ENCODE assay signal across 1 cellular context in the genomic region with DNA sequence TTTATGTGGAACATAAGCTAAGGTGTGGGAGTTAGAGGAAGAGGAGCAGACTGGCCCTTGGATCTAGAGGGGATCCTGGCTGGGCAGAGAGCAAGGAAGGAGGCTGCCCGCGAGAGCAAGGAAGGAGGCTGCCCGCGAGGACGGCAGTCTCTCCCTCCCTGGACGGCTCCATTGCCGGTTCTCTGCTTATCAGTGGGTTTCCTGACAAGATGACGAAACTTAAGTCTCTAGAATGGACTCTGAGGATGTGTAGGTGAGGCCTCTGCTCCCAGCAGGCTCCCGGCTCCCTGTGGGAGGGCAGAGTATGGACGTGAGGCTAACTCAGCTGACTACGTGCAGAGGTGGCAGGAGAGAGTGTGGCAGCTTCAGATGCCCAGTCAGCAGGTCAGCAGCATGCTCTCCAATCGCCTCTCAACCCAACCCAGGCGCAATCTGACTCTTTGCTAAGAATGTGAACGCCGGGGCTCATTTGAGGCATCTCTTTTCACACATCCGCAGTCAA.
TF ChIP-seq lines count a peak whose summit lies in the region.

No MANE protein-coding gene starts in this region.

TF ChIP-seq in K562, 482 proteins besides CTCF, POLR2A, EP300 and RAD21 (continued from another document and continues in another):
- no peak for TF ChIP-seq GABPA (tag; conservative IDR thresholded peaks at IDR 0.05; ENCODE audit: low read depth)
- no peak for TF ChIP-seq RBM25 (IDR thresholded peaks at IDR 0.05; ENCODE audit: low read depth, low read length, severe bottlenecking)
- TF ChIP-seq MNT (conservative IDR thresholded peaks at IDR 0.05) = no peak
- TF ChIP-seq ZNF197 (CRISPR knock-in tag; IDR thresholded peaks at IDR 0.05; ENCODE audit: low read depth) = no peak
- TF ChIP-seq RCOR1 (IDR thresholded peaks at IDR 0.05; ENCODE audit: borderline replicate concordance in 1 of 2, low read depth in 2 of 2, low read length in 2 of 2) = peak in 1 of 2 experiments; percentile 56; a peak in 1 of 4 replicates
- TF ChIP-seq TEAD2 (tag; IDR thresholded peaks at IDR 0.05) = no peak
- TF ChIP-seq SRF (CRISPR knock-in tag; IDR thresholded peaks at IDR 0.05) = peak in 1 of 2 experiments; percentile 89; a peak in 1 of 4 replicates
- TF ChIP-seq, protein P1, sequence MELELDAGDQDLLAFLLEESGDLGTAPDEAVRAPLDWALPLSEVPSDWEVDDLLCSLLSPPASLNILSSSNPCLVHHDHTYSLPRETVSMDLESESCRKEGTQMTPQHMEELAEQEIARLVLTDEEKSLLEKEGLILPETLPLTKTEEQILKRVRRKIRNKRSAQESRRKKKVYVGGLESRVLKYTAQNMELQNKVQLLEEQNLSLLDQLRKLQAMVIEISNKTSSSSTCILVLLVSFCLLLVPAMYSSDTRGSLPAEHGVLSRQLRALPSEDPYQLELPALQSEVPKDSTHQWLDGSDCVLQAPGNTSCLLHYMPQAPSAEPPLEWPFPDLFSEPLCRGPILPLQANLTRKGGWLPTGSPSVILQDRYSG (tag; conservative IDR thresholded peaks at IDR 0.05; ENCODE audit: low read depth) = no peak
- no peak for TF ChIP-seq SRSF7 (optimal IDR thresholded peaks at IDR 0.05; ENCODE audit: low read depth, low read length)
- TF ChIP-seq ZNF507 (tag; conservative IDR thresholded peaks at IDR 0.05) = no peak
- peak; percentile 79 for TF ChIP-seq SMAD4 (CRISPR knock-in tag; conservative IDR thresholded peaks at IDR 0.05)
- TF ChIP-seq NFIC (IDR thresholded peaks at IDR 0.05) = peak; percentile 25; the same call in 1 of the 2 replicates
- peak; percentile 51 for TF ChIP-seq POLR2G (IDR thresholded peaks at IDR 0.05; ENCODE audit: low read depth, low read length)
- TF ChIP-seq TCF7L2 (IDR thresholded peaks at IDR 0.05; ENCODE audit: low read depth, low read length) = no peak
- TF ChIP-seq, protein P2, sequence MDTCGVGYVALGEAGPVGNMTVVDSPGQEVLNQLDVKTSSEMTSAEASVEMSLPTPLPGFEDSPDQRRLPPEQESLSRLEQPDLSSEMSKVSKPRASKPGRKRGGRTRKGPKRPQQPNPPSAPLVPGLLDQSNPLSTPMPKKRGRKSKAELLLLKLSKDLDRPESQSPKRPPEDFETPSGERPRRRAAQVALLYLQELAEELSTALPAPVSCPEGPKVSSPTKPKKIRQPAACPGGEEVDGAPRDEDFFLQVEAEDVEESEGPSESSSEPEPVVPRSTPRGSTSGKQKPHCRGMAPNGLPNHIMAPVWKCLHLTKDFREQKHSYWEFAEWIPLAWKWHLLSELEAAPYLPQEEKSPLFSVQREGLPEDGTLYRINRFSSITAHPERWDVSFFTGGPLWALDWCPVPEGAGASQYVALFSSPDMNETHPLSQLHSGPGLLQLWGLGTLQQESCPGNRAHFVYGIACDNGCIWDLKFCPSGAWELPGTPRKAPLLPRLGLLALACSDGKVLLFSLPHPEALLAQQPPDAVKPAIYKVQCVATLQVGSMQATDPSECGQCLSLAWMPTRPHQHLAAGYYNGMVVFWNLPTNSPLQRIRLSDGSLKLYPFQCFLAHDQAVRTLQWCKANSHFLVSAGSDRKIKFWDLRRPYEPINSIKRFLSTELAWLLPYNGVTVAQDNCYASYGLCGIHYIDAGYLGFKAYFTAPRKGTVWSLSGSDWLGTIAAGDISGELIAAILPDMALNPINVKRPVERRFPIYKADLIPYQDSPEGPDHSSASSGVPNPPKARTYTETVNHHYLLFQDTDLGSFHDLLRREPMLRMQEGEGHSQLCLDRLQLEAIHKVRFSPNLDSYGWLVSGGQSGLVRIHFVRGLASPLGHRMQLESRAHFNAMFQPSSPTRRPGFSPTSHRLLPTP (IDR thresholded peaks at IDR 0.05; ENCODE audit: borderline replicate concordance, extremely low read depth, insufficient read length) = no peak
- TF ChIP-seq, protein P3, sequence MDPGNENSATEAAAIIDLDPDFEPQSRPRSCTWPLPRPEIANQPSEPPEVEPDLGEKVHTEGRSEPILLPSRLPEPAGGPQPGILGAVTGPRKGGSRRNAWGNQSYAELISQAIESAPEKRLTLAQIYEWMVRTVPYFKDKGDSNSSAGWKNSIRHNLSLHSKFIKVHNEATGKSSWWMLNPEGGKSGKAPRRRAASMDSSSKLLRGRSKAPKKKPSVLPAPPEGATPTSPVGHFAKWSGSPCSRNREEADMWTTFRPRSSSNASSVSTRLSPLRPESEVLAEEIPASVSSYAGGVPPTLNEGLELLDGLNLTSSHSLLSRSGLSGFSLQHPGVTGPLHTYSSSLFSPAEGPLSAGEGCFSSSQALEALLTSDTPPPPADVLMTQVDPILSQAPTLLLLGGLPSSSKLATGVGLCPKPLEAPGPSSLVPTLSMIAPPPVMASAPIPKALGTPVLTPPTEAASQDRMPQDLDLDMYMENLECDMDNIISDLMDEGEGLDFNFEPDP (CRISPR knock-in tag; IDR thresholded peaks at IDR 0.05) = no peak
- no peak for TF ChIP-seq ZNF274 (IDR thresholded peaks at IDR 0.05; ENCODE audit: borderline replicate concordance, low read depth, low read length)
- no peak for TF ChIP-seq HINFP (tag; conservative IDR thresholded peaks at IDR 0.05; ENCODE audit: low read depth)
- TF ChIP-seq CREB1 (IDR thresholded peaks at IDR 0.05) = 0 out of 2 replicates have a peak, but pooled peaks have one; percentile 17
- TF ChIP-seq CREB1 (CRISPR knock-in tag; IDR thresholded peaks at IDR 0.05) = no peak
- no peak for TF ChIP-seq KHSRP (IDR thresholded peaks at IDR 0.05)
- no peak for TF ChIP-seq DDX20 (tag; IDR thresholded peaks at IDR 0.05; ENCODE audit: low read depth)
- TF ChIP-seq SPI1 (IDR thresholded peaks at IDR 0.05; ENCODE audit: borderline replicate concordance, low read depth, low read length) = no peak
- TF ChIP-seq ZBTB8A (IDR thresholded peaks at IDR 0.05; ENCODE audit: partially characterized antibody) = no peak
- TF ChIP-seq, protein P4, sequence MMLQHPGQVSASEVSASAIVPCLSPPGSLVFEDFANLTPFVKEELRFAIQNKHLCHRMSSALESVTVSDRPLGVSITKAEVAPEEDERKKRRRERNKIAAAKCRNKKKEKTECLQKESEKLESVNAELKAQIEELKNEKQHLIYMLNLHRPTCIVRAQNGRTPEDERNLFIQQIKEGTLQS (IDR thresholded peaks at IDR 0.05) = peak; percentile 86
- TF ChIP-seq, protein P4 (CRISPR knock-in tag; conservative IDR thresholded peaks at IDR 0.05) = no peak
- TF ChIP-seq CHD1 (IDR thresholded peaks at IDR 0.05; ENCODE audit: low read length) = no peak
- no peak for TF ChIP-seq PHF20 (IDR thresholded peaks at IDR 0.05; ENCODE audit: partially characterized antibody)
- peak in 1 of 3 experiments; percentile 60 for TF ChIP-seq YY1 (IDR thresholded peaks at IDR 0.05; ENCODE audit: borderline replicate concordance in 1 of 3, control insufficient read depth in 1 of 3, extremely low read depth in 1 of 3, insufficient read depth in 3 of 3, insufficient read length in 1 of 3, insufficient replicate concordance in 2 of 3, low read depth in 1 of 3, low read length in 2 of 3)
- TF ChIP-seq, protein P5, sequence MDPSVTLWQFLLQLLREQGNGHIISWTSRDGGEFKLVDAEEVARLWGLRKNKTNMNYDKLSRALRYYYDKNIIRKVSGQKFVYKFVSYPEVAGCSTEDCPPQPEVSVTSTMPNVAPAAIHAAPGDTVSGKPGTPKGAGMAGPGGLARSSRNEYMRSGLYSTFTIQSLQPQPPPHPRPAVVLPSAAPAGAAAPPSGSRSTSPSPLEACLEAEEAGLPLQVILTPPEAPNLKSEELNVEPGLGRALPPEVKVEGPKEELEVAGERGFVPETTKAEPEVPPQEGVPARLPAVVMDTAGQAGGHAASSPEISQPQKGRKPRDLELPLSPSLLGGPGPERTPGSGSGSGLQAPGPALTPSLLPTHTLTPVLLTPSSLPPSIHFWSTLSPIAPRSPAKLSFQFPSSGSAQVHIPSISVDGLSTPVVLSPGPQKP (CRISPR knock-in tag; IDR thresholded peaks at IDR 0.05) = no peak
- TF ChIP-seq ZNF584 (CRISPR knock-in tag; IDR thresholded peaks at IDR 0.05; ENCODE audit: low read depth) = peak; percentile 72; the same call in 1 of the 2 replicates
- no peak for TF ChIP-seq ZFX (CRISPR knock-in tag; IDR thresholded peaks at IDR 0.05)
- TF ChIP-seq ETV1 (tag; conservative IDR thresholded peaks at IDR 0.05; ENCODE audit: low read depth) = 0 out of 2 replicates have a peak, but pooled peaks have one; percentile 4
- TF ChIP-seq MLLT1 (IDR thresholded peaks at IDR 0.05) = no peak
- no peak for TF ChIP-seq TGIF2 (CRISPR knock-in tag; IDR thresholded peaks at IDR 0.05)
- TF ChIP-seq HMGN3 (IDR thresholded peaks at IDR 0.05; ENCODE audit: borderline replicate concordance, extremely low read depth, insufficient read length, low read depth, low read length) = no peak
- TF ChIP-seq VEZF1 (CRISPR knock-in tag; IDR thresholded peaks at IDR 0.05) = no peak
- no peak for TF ChIP-seq ZKSCAN3 (CRISPR knock-in tag; IDR thresholded peaks at IDR 0.05)
- no peak for TF ChIP-seq MAFK (IDR thresholded peaks at IDR 0.05; ENCODE audit: low read length)
- no peak for TF ChIP-seq MCM3 (IDR thresholded peaks at IDR 0.05)
- TF ChIP-seq, protein P6, sequence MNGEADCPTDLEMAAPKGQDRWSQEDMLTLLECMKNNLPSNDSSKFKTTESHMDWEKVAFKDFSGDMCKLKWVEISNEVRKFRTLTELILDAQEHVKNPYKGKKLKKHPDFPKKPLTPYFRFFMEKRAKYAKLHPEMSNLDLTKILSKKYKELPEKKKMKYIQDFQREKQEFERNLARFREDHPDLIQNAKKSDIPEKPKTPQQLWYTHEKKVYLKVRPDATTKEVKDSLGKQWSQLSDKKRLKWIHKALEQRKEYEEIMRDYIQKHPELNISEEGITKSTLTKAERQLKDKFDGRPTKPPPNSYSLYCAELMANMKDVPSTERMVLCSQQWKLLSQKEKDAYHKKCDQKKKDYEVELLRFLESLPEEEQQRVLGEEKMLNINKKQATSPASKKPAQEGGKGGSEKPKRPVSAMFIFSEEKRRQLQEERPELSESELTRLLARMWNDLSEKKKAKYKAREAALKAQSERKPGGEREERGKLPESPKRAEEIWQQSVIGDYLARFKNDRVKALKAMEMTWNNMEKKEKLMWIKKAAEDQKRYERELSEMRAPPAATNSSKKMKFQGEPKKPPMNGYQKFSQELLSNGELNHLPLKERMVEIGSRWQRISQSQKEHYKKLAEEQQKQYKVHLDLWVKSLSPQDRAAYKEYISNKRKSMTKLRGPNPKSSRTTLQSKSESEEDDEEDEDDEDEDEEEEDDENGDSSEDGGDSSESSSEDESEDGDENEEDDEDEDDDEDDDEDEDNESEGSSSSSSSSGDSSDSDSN (IDR thresholded peaks at IDR 0.05; ENCODE audit: borderline replicate concordance in 1 of 2, low read depth in 2 of 2, low read length in 2 of 2) = 0 out of 4 replicates have a peak, but pooled peaks of 1 of the 2 experiments have one; percentile 61
- no peak for TF ChIP-seq EWSR1 (IDR thresholded peaks at IDR 0.05; ENCODE audit: borderline replicate concordance, low read depth, partially characterized antibody)
- TF ChIP-seq HCFC1 (IDR thresholded peaks at IDR 0.05; ENCODE audit: low read depth, low read length) = no peak
